8 cellular contexts compared by ENCODE assay signal in the genomic region with DNA sequence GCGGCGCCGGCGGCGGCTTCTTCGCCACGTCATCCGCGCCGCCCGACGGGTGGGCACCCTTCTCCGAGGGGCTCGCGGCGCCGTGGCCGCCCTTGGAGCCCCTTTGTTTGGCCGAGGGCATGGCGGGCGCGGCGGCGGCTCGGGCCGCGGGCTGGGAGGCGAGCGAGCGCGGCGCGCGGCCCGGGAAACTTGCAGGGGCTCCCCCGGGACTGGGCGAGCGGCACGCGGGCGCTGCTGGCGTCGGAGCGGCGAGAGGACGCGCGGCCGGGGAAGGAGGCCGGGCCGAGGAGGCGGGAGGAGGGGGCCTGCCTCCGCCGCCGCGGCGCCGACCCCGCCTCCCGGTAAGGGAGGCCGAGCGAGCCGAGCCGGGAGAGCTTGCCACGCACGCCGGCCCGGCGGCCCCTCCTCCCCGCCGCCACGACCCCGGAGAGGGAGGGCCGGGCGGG. TPM values are rescaled to one million over a fixed set of nuclear protein-coding genes. Genes with fewer than 3 reads are reported as not detected.
A peak's percentile ranks its signal among the peaks of the same experiment; 100 is the strongest.
DNase-seq lines count a peak whose midpoint lies in the region; ATAC-seq and TF ChIP-seq lines count a peak whose summit lies in the region.

A gene with protein sequence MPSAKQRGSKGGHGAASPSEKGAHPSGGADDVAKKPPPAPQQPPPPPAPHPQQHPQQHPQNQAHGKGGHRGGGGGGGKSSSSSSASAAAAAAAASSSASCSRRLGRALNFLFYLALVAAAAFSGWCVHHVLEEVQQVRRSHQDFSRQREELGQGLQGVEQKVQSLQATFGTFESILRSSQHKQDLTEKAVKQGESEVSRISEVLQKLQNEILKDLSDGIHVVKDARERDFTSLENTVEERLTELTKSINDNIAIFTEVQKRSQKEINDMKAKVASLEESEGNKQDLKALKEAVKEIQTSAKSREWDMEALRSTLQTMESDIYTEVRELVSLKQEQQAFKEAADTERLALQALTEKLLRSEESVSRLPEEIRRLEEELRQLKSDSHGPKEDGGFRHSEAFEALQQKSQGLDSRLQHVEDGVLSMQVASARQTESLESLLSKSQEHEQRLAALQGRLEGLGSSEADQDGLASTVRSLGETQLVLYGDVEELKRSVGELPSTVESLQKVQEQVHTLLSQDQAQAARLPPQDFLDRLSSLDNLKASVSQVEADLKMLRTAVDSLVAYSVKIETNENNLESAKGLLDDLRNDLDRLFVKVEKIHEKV (minus strand): TSS at position 290 of the 446 bp plus-strand sequence. CDS start 169 bp downstream, at position 121.

- in situ Hi-C loops in Caki2 (cut with HindIII; ENCODE audit: low pct_unique_long_range_greater_than_20kb, low sequenced_read_pairs): no loop called here

- no peak within 1 kb of the TSS for H2AFZ ChIP-seq in SU-DHL-6 (ENCODE audit: low read depth, low read length, severe bottlenecking)

- no peak for TF ChIP-seq CTCF in GM20000 (IDR thresholded peaks at IDR 0.05; ENCODE audit: extremely low read depth, missing control alignments)
- TF ChIP-seq CTCF in SU-DHL-6 (IDR thresholded peaks at IDR 0.05; ENCODE audit: insufficient read depth, low read length, poor library complexity, severe bottlenecking): no peak
- TF ChIP-seq CTCF in left ventricle myocardium inferior (IDR thresholded peaks at IDR 0.05; ENCODE audit: borderline replicate concordance): no peak

- H4K20me1 ChIP-seq in SU-DHL-6 (ENCODE audit: low read depth, low read length): no peaks in the 10 kb centered on the region

- H3K79me2 ChIP-seq in SU-DHL-6 (ENCODE audit: insufficient read depth, low read length): no peaks in the 10 kb centered on the region

- H3K27ac ChIP-seq in HUES64 (ENCODE audit: low read depth, low read length) (peak within 1 kb of the TSS; percentile 71), SU-DHL-6 (ENCODE audit: low read depth, low read length) (peak within 1 kb of the TSS; percentile 37), left ventricle myocardium inferior (replicated peaks) (peak within 1 kb of the TSS; percentile 98)

- H3K4me1 ChIP-seq in HUES64 (ENCODE audit: insufficient read depth, low read length) (peaks cover 23% of the 10 kb centered on the region), left ventricle myocardium inferior (peaks cover 65% of the 10 kb centered on the region)

- H3K36me3 ChIP-seq in HUES64 (ENCODE audit: insufficient read depth, low read length) (peaks cover 19% of the 10 kb centered on the region), SU-DHL-6 (ENCODE audit: low read length) (no peaks in the 10 kb centered on the region), left ventricle myocardium inferior (peaks cover 8% of the 10 kb centered on the region)

- peaks cover 5% of the 10 kb centered on the region; the same call in 1 of the 2 replicates for H3F3A ChIP-seq in SU-DHL-6 (ENCODE audit: insufficient read depth)

- H3K27me3 ChIP-seq in HUES64 (ENCODE audit: insufficient read depth, low read length) (peaks cover 11% of the 10 kb centered on the region; the same call in 1 of the 2 replicates), SU-DHL-6 (ENCODE audit: low read length) (no peaks in the 10 kb centered on the region), left ventricle myocardium inferior (ENCODE audit: low read depth) (no peaks in the 10 kb centered on the region)

- H3K9ac ChIP-seq in HUES64 (ENCODE audit: low read depth, low read length) (peak within 1 kb of the TSS; percentile 91), SU-DHL-6 (ENCODE audit: low read length) (no peak within 1 kb of the TSS)

- intact Hi-C loops in left ventricle myocardium inferior (cut with micrococcal nuclease) (no loop called here), posterior cingulate gyrus (cut with DNase I) (loop anchor here (2.0 kb wide), 1 partner anchor 55 kb away; a partner anchor contains a TSS)

- no peaks in the 10 kb centered on the region for H3K9me2 ChIP-seq in SU-DHL-6 (replicated peaks; ENCODE audit: insufficient read depth, low read length)

- no peak for ATAC-seq in GM18517 (IDR thresholded peaks at IDR 0.05; ENCODE audit: unreplicated experiment)

- peak within 1 kb of the TSS; percentile 95 for H3K4me3 ChIP-seq in HUES64 (ENCODE audit: low read length)
- H3K4me3 ChIP-seq in SU-DHL-6 (ENCODE audit: insufficient read depth, low read length, poor library complexity, severe bottlenecking): no peak within 1 kb of the TSS
- peak within 1 kb of the TSS; percentile 93 for H3K4me3 ChIP-seq in left ventricle myocardium inferior

- H3K9me3 ChIP-seq in HUES64 (ENCODE audit: insufficient read depth, low read depth, low read length): no peaks in the 10 kb centered on the region
- no peaks in the 10 kb centered on the region for H3K9me3 ChIP-seq in SU-DHL-6 (ENCODE audit: insufficient read depth, low read length)
- H3K9me3 ChIP-seq in left ventricle myocardium inferior (replicated peaks): no peaks in the 10 kb centered on the region

- peak within 1 kb of the TSS; percentile 24 for H3K4me2 ChIP-seq in SU-DHL-6 (ENCODE audit: low read depth, low read length, poor library complexity, severe bottlenecking)

- DNase-seq in Caki2 (ENCODE audit: low read depth): peak; percentile 76
- DNase-seq in GM20000 (ENCODE audit: low spot score): peak; percentile 95
- peak in 31 of 56 donors; percentile 13 to 68 (median 45) for DNase-seq in amygdala (lab: John Stamatoyannopoulos, UW)
- DNase-seq in left ventricle myocardium inferior: peak; percentile 86
- peak in 9 of 10 donors; percentile 27 to 93 (median 56) for DNase-seq in posterior cingulate gyrus

- under 1% methylated on average over 75 of the region's 75 CpGs for WGBS in HUES64

RNA-seq across cellular contexts. Expression of the gene that starts here (rescaled TPM):
- 39.1 and 55.8 TPM in 2 replicates for total RNA-seq in Caki2 (2014; rRNA removed; shearing (Covaris generic); ENCODE audit: low replicate concordance)
- 81.8 TPM for polyA plus RNA-seq in HUES64 (2013, experiment 1 of 2)
- polyA plus RNA-seq in HUES64 (2013, experiment 2 of 2): 91.6 TPM
- 51.8 TPM for total RNA-seq in left ventricle myocardium inferior

Comparison
In these comparisons a context has a peak if more than half of its experiments do, and no peak if none do; other contexts are left out.
1. DNase-seq: peak in every context shown above with its lines; median percentile 95 in GM20000; 86 in left ventricle myocardium inferior; 76 in Caki2; 56 in posterior cingulate gyrus; 45 in amygdala.
2. H3K27ac ChIP-seq: peak in every context shown above with its lines; median percentile 98 in left ventricle myocardium inferior; 71 in HUES64; 37 in SU-DHL-6.